16 cellular contexts compared by ENCODE assay signal in the genomic region with DNA sequence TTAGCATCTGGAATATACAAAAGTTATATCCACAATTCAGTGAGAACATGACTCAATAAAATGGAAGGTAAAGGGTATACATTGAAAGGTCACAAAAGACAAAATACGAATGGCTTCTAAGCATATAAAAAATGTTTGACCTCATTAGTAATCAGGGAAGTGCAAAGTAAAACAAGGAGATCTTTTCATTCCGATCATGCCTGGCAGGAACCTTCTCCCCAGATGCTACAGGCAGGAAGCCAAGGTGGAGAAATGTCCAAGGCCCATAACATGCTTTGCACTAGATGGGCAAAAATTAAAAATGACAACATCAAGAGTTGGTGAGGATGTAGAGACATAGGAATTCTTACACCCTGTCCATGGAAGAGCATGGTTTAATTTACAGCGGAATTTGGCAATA.
A peak's percentile ranks its signal among the peaks of the same experiment; 100 is the strongest.
DNase-seq lines count a peak whose midpoint lies in the region; ATAC-seq and TF ChIP-seq lines count a peak whose summit lies in the region.
"Had no signal": no experiment of that assay in that cellular context is flagged by ENCODE, and none has a peak within 500 bp of the region (broad histone marks: within the 10 kb centered on the region; RNA-seq: fewer than 3 reads in every experiment).

No MANE protein-coding gene starts in this region.

- ATAC-seq in psoas muscle: no peak

- no peaks in the 10 kb centered on the region for H3K4me1 ChIP-seq in psoas muscle
- H3K4me1 ChIP-seq: SJSA1 had no signal

- H3K27me3 ChIP-seq in psoas muscle (ENCODE audit: insufficient read depth in 3 of 3, low read length in 2 of 3): peaks cover 0 to 7% (median 4%) of the 10 kb centered on the region in 3 donors
- H3K27me3 ChIP-seq: SJSA1 had no signal

- no peaks in the 10 kb centered on the region for H3K36me3 ChIP-seq in psoas muscle (ENCODE audit: insufficient read depth in 1 of 2, low read depth in 1 of 2)
- H3K36me3 ChIP-seq: SJSA1 had no signal

- intact Hi-C loops in head of caudate nucleus (cut with DNase I) (loop anchor here (10.0 kb wide), 1 partner anchor 149 kb away; no protein-coding TSS in a partner anchor), psoas muscle (cut with DNase I) (no loop called here)

- 21 to 30% (median 27%) methylated on average over 3 of the region's 3 CpGs for WGBS in psoas muscle, 3 donors

- no peak overlapping the region for H3K27ac ChIP-seq in psoas muscle
- H3K27ac ChIP-seq: SJSA1 had no signal

- no peaks in the 10 kb centered on the region for H3K9me3 ChIP-seq in psoas muscle
- H3K9me3 ChIP-seq: SJSA1 had no signal

- H3K4me3 ChIP-seq in astrocyte of the cerebellum (ENCODE audit: low read depth, low read length) (no peak overlapping the region), psoas muscle (no peak overlapping the region)
- H3K4me3 ChIP-seq: SJSA1, smooth muscle cell had no signal

- TF ChIP-seq CTCF in astrocyte of the cerebellum (IDR thresholded peaks at IDR 0.05; ENCODE audit: low read depth, low read length, missing control alignments) (no peak), psoas muscle (IDR thresholded peaks at IDR 0.05) (no peak)

- in situ Hi-C loops in astrocyte of the cerebellum (cut with HindIII; ENCODE audit: low sequenced_read_pairs): no loop called here

- peak; percentile 27 for DNase-seq in GM04504 (ENCODE audit: low read depth)
- DNase-seq in astrocyte of the cerebellum (ENCODE audit: low read depth): peak; percentile 53
- DNase-seq in head of caudate nucleus: peak in 39 of 42 donors; percentile 21 to 88 (median 61)
- DNase-seq in superior temporal gyrus (ENCODE audit: extremely low spot score): peak; percentile 88
- no peak for DNase-seq in SKM-1 (lab: John Stamatoyannopoulos, UW; ENCODE audit: unreplicated experiment)
- no peak for DNase-seq in NCI-H345 treated with DMSO at 0.1 percent for 48 hours (lab: John Stamatoyannopoulos, UW; ENCODE audit: unreplicated experiment)
- DNase-seq in psoas muscle: no peak
- no peak for DNase-seq in HCEC 1CT
- DNase-seq: activated CD4-positive, alpha-beta memory T cell treated with anti-CD3 and anti-CD28 coated beads for 36 hours; CD4-positive, alpha-beta memory T cell; islet precursor cell; KBM-7; NCI-H345; stimulated activated naive CD4-positive, alpha-beta T cell treated with Interleukin-2 at 50 U/mL for 16 hours had no signal

Comparison
In these comparisons a context has a peak if more than half of its experiments do, and no peak if none do; other contexts are left out.
1. DNase-seq: peak in GM04504 (single experiment), astrocyte of the cerebellum (single experiment), head of caudate nucleus (39 of 42) and superior temporal gyrus (single experiment); none in SKM-1 (single experiment), NCI-H345 treated with DMSO at 0.1 percent for 48 hours (single experiment), psoas muscle (0 of 2) and HCEC 1CT (single experiment).